In the genomic region with DNA sequence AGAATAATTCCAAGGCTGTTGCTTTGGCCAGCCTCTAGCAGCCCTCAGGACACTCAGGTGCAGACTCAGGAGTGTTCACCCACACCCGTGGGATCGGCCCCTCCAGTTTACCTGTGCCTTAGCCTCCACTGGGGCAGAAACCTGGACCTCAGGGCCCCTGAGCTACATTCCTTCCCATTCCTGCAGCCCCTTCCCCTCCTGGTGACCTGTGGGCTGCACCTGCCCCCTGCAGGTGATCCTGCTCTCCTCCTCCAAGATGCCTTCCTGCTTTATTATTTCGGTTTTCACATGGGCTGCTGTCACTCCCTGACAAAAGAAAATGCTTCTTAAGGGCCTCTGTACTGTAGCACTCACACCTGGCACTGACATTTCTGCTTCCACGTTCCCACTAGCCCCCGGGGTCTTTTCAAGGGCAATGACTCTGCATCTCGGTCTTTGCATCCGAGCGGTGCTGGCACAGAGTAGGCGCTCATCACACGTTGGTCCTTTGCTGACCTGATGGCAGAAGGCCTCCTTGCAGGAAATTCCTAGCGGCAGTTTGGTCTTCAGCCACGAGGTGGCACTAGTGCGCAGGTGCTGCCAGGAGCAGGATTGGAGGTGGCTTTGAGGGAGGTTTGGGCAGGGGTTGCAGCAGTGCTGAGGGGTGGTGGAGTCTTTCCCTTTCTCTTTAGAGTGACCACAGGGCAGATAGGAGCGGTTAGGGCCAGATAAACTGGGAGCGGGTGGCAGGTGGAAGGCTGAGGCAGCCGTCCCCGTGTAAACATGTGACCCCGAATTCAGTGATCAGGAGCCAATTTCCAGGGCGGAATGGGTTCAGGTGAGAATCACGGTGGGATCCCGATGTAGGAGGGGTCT, we compare ENCODE assay signal across 8 cellular contexts. TPM values are rescaled to one million over a fixed set of nuclear protein-coding genes. Genes with fewer than 3 reads are reported as not detected.
DNase-seq lines count a peak whose midpoint lies in the region; ATAC-seq and TF ChIP-seq lines count a peak whose summit lies in the region.

No MANE protein-coding gene starts in this region.

- intact Hi-C loops in Caco-2 (cut with micrococcal nuclease; ENCODE audit: unreplicated experiment): no loop called here

- peaks cover 7% of the 10 kb centered on the region for H3K36me3 Mint-ChIP-seq in Caco-2 (ENCODE audit: insufficient read depth, unreplicated experiment)
- no peaks in the 10 kb centered on the region for H3K36me3 Mint-ChIP-seq in naive thymus-derived CD8-positive, alpha-beta T cell
- H3K36me3 Mint-ChIP-seq in stimulated activated naive B cell treated with anti-CD40 and anti-IgM and Interleukin-4, amounts not matched to agents 10 μg/mL and 1 μg/mL and 100 μg/mL, for 72 hours: no peaks in the 10 kb centered on the region

- peak overlapping the region; percentile 52 for H3K27ac Mint-ChIP-seq in Caco-2 (ENCODE audit: unreplicated experiment)
- H3K27ac Mint-ChIP-seq in naive thymus-derived CD8-positive, alpha-beta T cell: peak overlapping the region in 2 of 10 donors; percentile 16 to 32
- H3K27ac Mint-ChIP-seq in stimulated activated naive B cell treated with anti-CD40 and anti-IgM and Interleukin-4, amounts not matched to agents 10 μg/mL and 1 μg/mL and 100 μg/mL, for 72 hours: no peak overlapping the region

- POLR2A ChIA-PET in Caco-2 (lab: Charles Lee): no interaction called here
- POLR2A ChIA-PET in naive thymus-derived CD8-positive, alpha-beta T cell (lab: Charles Lee): no interaction called here

- BruUV-seq in Caco-2 (replicated peaks; lab: Mats Ljungman, UMichigan): no TSS peak

- no peak overlapping the region for H3K27ac ChIP-seq in HL-60 (replicated peaks)

- no peaks in the 10 kb centered on the region for H3K27me3 Mint-ChIP-seq in Caco-2 (ENCODE audit: insufficient read depth, unreplicated experiment)
- peaks cover 4 to 22% (median 10%) of the 10 kb centered on the region in 5 donors for H3K27me3 Mint-ChIP-seq in naive thymus-derived CD8-positive, alpha-beta T cell
- H3K27me3 Mint-ChIP-seq in stimulated activated naive B cell treated with anti-CD40 and anti-IgM and Interleukin-4, amounts not matched to agents 10 μg/mL and 1 μg/mL and 100 μg/mL, for 72 hours: peaks cover 23 to 43% of the 10 kb centered on the region in 2 donors

- H3K4me1 Mint-ChIP-seq in Caco-2 (ENCODE audit: low read depth, unreplicated experiment): peaks cover 24% of the 10 kb centered on the region
- H3K4me1 Mint-ChIP-seq in naive thymus-derived CD8-positive, alpha-beta T cell: peaks cover 4 to 8% (median 6%) of the 10 kb centered on the region in 4 donors
- peaks cover 14 to 20% of the 10 kb centered on the region in 2 donors for H3K4me1 Mint-ChIP-seq in stimulated activated naive B cell treated with anti-CD40 and anti-IgM and Interleukin-4, amounts not matched to agents 10 μg/mL and 1 μg/mL and 100 μg/mL, for 72 hours

- peak; percentile 75 for ATAC-seq in esophagus mucosa
- peak; percentile 57 to 76 for ATAC-seq in naive thymus-derived CD8-positive, alpha-beta T cell
- ATAC-seq in stimulated activated naive B cell treated with anti-CD40 and anti-IgM and Interleukin-4, amounts not matched to agents 10 μg/mL and 1 μg/mL and 100 μg/mL, for 72 hours (replicated peaks): peak; percentile 65 to 83
- ATAC-seq in GM21367 (IDR thresholded peaks at IDR 0.05; ENCODE audit: unreplicated experiment): no peak

- H3K9ac ChIP-seq in NT2/D1 (ENCODE audit: insufficient read length, low read depth): peak overlapping the region; percentile 34

- DNase-seq in Caco-2 (peak; percentile 80 to 85), HL-60 (ENCODE audit: low read depth in 1 of 2, low spot score in 1 of 2) (peak in 1 of 2 experiments; percentile 57), NT2/D1 (ENCODE audit: low read depth, low spot score) (peak; percentile 95)
- peak; percentile 78 for DNase-seq in activated CD8-positive, alpha-beta memory T cell treated with anti-CD3 and anti-CD28 coated beads, Interleukin-2, amount 50 U/mL, for 4 hours
- DNase-seq in naive thymus-derived CD8-positive, alpha-beta T cell: peak; percentile 40 to 79 (median 63)
- peak; percentile 59 for DNase-seq in stimulated activated naive B cell treated with anti-CD40 and anti-IgM and Interleukin-4, amounts not matched to agents 10 μg/mL and 1 μg/mL and 100 μg/mL, for 72 hours

- H3K36me3 ChIP-seq in Caco-2 (ENCODE audit: control insufficient read depth, insufficient read depth, low read length) (no peaks in the 10 kb centered on the region), NT2/D1 (ENCODE audit: insufficient read depth, insufficient read length, low read length) (no peaks in the 10 kb centered on the region)

- no peaks in the 10 kb centered on the region for H3K27me3 ChIP-seq in Caco-2 (replicated peaks; ENCODE audit: control insufficient read depth, insufficient read depth, low read length)
- H3K27me3 ChIP-seq in HL-60 (ENCODE audit: insufficient read depth, poor library complexity, severe bottlenecking): no peaks in the 10 kb centered on the region
- H3K27me3 ChIP-seq in NT2/D1 (ENCODE audit: insufficient read depth, insufficient read length): no peaks in the 10 kb centered on the region

- no peaks in the 10 kb centered on the region for H3K9me3 Mint-ChIP-seq in Caco-2 (ENCODE audit: unreplicated experiment)
- no peaks in the 10 kb centered on the region for H3K9me3 Mint-ChIP-seq in naive thymus-derived CD8-positive, alpha-beta T cell
- H3K9me3 Mint-ChIP-seq in stimulated activated naive B cell treated with anti-CD40 and anti-IgM and Interleukin-4, amounts not matched to agents 10 μg/mL and 1 μg/mL and 100 μg/mL, for 72 hours: no peaks in the 10 kb centered on the region

- peak overlapping the region; percentile 60 for H3K4me3 Mint-ChIP-seq in Caco-2 (ENCODE audit: unreplicated experiment)
- H3K4me3 Mint-ChIP-seq in naive thymus-derived CD8-positive, alpha-beta T cell: peak overlapping the region in 7 of 10 donors; percentile 33 to 69 (median 48)
- peak overlapping the region in 1 of 2 donors; percentile 78 for H3K4me3 Mint-ChIP-seq in stimulated activated naive B cell treated with anti-CD40 and anti-IgM and Interleukin-4, amounts not matched to agents 10 μg/mL and 1 μg/mL and 100 μg/mL, for 72 hours

- TF ChIP-seq CTCF in Caco-2 (IDR thresholded peaks at IDR 0.05; ENCODE audit: insufficient read depth in 1 of 2, low read depth in 1 of 2, low read length in 1 of 2, severe bottlenecking in 1 of 2, unreplicated experiment in 1 of 2): peak; percentile 75 to 89
- peak; percentile 92 for TF ChIP-seq CTCF in HL-60 (IDR thresholded peaks at IDR 0.05; ENCODE audit: insufficient read depth, low read length)

- H3K4me1 ChIP-seq in Caco-2: peaks cover 25% of the 10 kb centered on the region
- H3K4me1 ChIP-seq in NT2/D1 (ENCODE audit: insufficient read depth, insufficient read length): peaks cover 23% of the 10 kb centered on the region

- CTCF ChIA-PET in Caco-2 (lab: Charles Lee): interaction anchor here (1.1 to 1.5 kb wide), 2 partner anchors 74 to 83 kb away, joined by 3 to 5 read pairs; no protein-coding TSS in a partner anchor

- H3K4me3 ChIP-seq in Caco-2 (ENCODE audit: low read depth, low read length) (no peak overlapping the region), HL-60 (replicated peaks; ENCODE audit: insufficient read depth, low read length) (no peak overlapping the region), NT2/D1 (ENCODE audit: insufficient read length, low read depth) (no peak overlapping the region)

- H3K9me3 ChIP-seq in Caco-2 (no peaks in the 10 kb centered on the region), NT2/D1 (ENCODE audit: insufficient read depth, low read length) (no peaks in the 10 kb centered on the region)

RNA-seq across cellular contexts. Expression of a gene that starts 25.3 kb away (rescaled TPM):
- 25.8 and 27.5 TPM in 2 replicates for total RNA-seq in Caco-2 (2022)
- total RNA-seq in esophagus mucosa: 40.7 TPM
- total RNA-seq in naive thymus-derived CD8-positive, alpha-beta T cell: 10 to 100 TPM; 26.6 to 29.8 TPM
- polyA plus RNA-seq in naive thymus-derived CD8-positive, alpha-beta T cell: 10 to 100 TPM in 1 of 3 donors, 1 to 10 TPM in 2; 3.5 to 16.4 (median 7.0) TPM
